In genomic region chr2:189658281-189658680, GRCh38 we compare ENCODE assay signal across 13 cellular contexts. TPM values are rescaled to one million over a fixed set of nuclear protein-coding genes. Genes with fewer than 3 reads are reported as not detected.
A peak's percentile ranks its signal among the peaks of the same experiment; 100 is the strongest.
DNase-seq lines count a peak whose midpoint lies in the region; ATAC-seq and TF ChIP-seq lines count a peak whose summit lies in the region.
"Had no signal": no experiment of that assay in that cellular context is flagged by ENCODE, and none has a peak within 500 bp of the region (broad histone marks: within the 10 kb centered on the region; RNA-seq: fewer than 3 reads in every experiment).

No MANE protein-coding gene starts in this region.

- peak; percentile 40 for DNase-seq in activated CD4-positive, alpha-beta T cell treated with anti-CD3 and anti-CD28 coated beads, Interleukin-2, amount 10 ng/mL, durations not matched to agents 7 days and 5 days
- DNase-seq in activated CD4-positive, alpha-beta T cell treated with anti-CD3 and anti-CD28 coated beads for 1 hour, result no peak
- peak in 1 of 3 donors; percentile 64 for DNase-seq in Peyer's patch
- DNase-seq in effector memory CD4-positive, alpha-beta T cell, result no peak
- DNase-seq in stimulated activated effector memory CD8-positive, alpha-beta T cell treated with anti-CD3 and anti-CD28 coated beads, Interleukin-12 subunit alpha, Interleukin-12 subunit beta, amount 100 ng/mL, for 72 hours (ENCODE audit: low spot score in 2 of 2), result no peak
- DNase-seq in T1000 (lab: John Stamatoyannopoulos, UW), result no peak
- DNase-seq in activated CD8-positive, alpha-beta memory T cell treated with anti-CD3 and anti-CD28 coated beads for 24 hours, result no peak
- DNase-seq: pancreas; stimulated activated CD4-positive, alpha-beta T cell treated with anti-CD3 and anti-CD28 coated beads, Interleukin-4, amount 100 ng/mL, for 1 hour; trophoblast cell had no signal

- peak overlapping the region; percentile 25 to 81 (median 73) for H3K27ac ChIP-seq in Peyer's patch
- H3K27ac ChIP-seq in effector memory CD4-positive, alpha-beta T cell (ENCODE audit: insufficient read depth, low read length, poor library complexity, severe bottlenecking), result peak overlapping the region; percentile 70
- H3K27ac ChIP-seq: esophagus muscularis mucosa, pancreas, VCaP had no signal

- POLR2A ChIA-PET in activated CD4-positive, alpha-beta T cell treated with anti-CD3 and anti-CD28 coated beads, Interleukin-2, amount 10 ng/mL, durations not matched to agents 7 days and 5 days (lab: Charles Lee), result interaction anchor here (0.9 kb wide), 1 partner anchor 78 kb away, joined by 3 read pairs; the partner anchor contains the start of gene SLC40A1

- H3K9me3 Mint-ChIP-seq in activated CD4-positive, alpha-beta T cell treated with anti-CD3 and anti-CD28 coated beads, Interleukin-2, amount 10 ng/mL, durations not matched to agents 7 days and 5 days, result peaks cover 6% of the 10 kb centered on the region
- no peaks in the 10 kb centered on the region for H3K9me3 Mint-ChIP-seq in stimulated activated effector memory CD8-positive, alpha-beta T cell treated with anti-CD3 and anti-CD28 coated beads, Interleukin-12 subunit alpha, Interleukin-12 subunit beta, amount 100 ng/mL, for 72 hours

- no peaks in the 10 kb centered on the region for H3K9me3 ChIP-seq in Peyer's patch
- H3K9me3 ChIP-seq in effector memory CD4-positive, alpha-beta T cell (ENCODE audit: control insufficient read depth, low read length), result no peaks in the 10 kb centered on the region
- H3K9me3 ChIP-seq: esophagus muscularis mucosa, pancreas had no signal

- H3K4me3 Mint-ChIP-seq in activated CD4-positive, alpha-beta T cell treated with anti-CD3 and anti-CD28 coated beads, Interleukin-2, amount 10 ng/mL, durations not matched to agents 7 days and 5 days, result peak overlapping the region; percentile 45
- peak overlapping the region; percentile 47 for H3K4me3 Mint-ChIP-seq in stimulated activated effector memory CD8-positive, alpha-beta T cell treated with anti-CD3 and anti-CD28 coated beads, Interleukin-12 subunit alpha, Interleukin-12 subunit beta, amount 100 ng/mL, for 72 hours

- TF ChIP-seq POLR2A in Peyer's patch (IDR thresholded peaks at IDR 0.05), result no peak

- H3K36me3 Mint-ChIP-seq in activated CD4-positive, alpha-beta T cell treated with anti-CD3 and anti-CD28 coated beads, Interleukin-2, amount 10 ng/mL, durations not matched to agents 7 days and 5 days (ENCODE audit: low read depth), result peaks cover 4% of the 10 kb centered on the region
- H3K36me3 Mint-ChIP-seq in stimulated activated effector memory CD8-positive, alpha-beta T cell treated with anti-CD3 and anti-CD28 coated beads, Interleukin-12 subunit alpha, Interleukin-12 subunit beta, amount 100 ng/mL, for 72 hours, result peaks cover 1% of the 10 kb centered on the region

- H3K4me1 Mint-ChIP-seq in activated CD4-positive, alpha-beta T cell treated with anti-CD3 and anti-CD28 coated beads, Interleukin-2, amount 10 ng/mL, durations not matched to agents 7 days and 5 days, result peaks cover 39% of the 10 kb centered on the region
- H3K4me1 Mint-ChIP-seq in stimulated activated effector memory CD8-positive, alpha-beta T cell treated with anti-CD3 and anti-CD28 coated beads, Interleukin-12 subunit alpha, Interleukin-12 subunit beta, amount 100 ng/mL, for 72 hours, result peaks cover 28% of the 10 kb centered on the region

- CTCF ChIA-PET in activated CD4-positive, alpha-beta T cell treated with anti-CD3 and anti-CD28 coated beads, Interleukin-2, amount 10 ng/mL, durations not matched to agents 7 days and 5 days (lab: Charles Lee), result interaction anchor here (0.6 to 5.1 kb wide), 5 partner anchors 9 to 104 kb away, joined by 3 to 37 read pairs (median 3); partner anchors contain the start of gene OSGEPL1

- peaks cover 0 to 19% (median 5%) of the 10 kb centered on the region in 4 donors for H3K4me1 ChIP-seq in Peyer's patch
- peaks cover 37% of the 10 kb centered on the region for H3K4me1 ChIP-seq in effector memory CD4-positive, alpha-beta T cell (ENCODE audit: control insufficient read depth, insufficient read depth, low read length, poor library complexity, severe bottlenecking)

- H3K27me3 ChIP-seq in Peyer's patch, result no peaks in the 10 kb centered on the region
- no peaks in the 10 kb centered on the region for H3K27me3 ChIP-seq in effector memory CD4-positive, alpha-beta T cell (replicated peaks; ENCODE audit: control insufficient read depth, insufficient read depth, low read length, poor library complexity, severe bottlenecking)
- H3K27me3 ChIP-seq: esophagus muscularis mucosa, pancreas had no signal

- H3K27ac Mint-ChIP-seq in activated CD4-positive, alpha-beta T cell treated with anti-CD3 and anti-CD28 coated beads, Interleukin-2, amount 10 ng/mL, durations not matched to agents 7 days and 5 days, result peak overlapping the region; percentile 85
- peak overlapping the region; percentile 91 for H3K27ac Mint-ChIP-seq in stimulated activated effector memory CD8-positive, alpha-beta T cell treated with anti-CD3 and anti-CD28 coated beads, Interleukin-12 subunit alpha, Interleukin-12 subunit beta, amount 100 ng/mL, for 72 hours

- TF ChIP-seq CTCF in Peyer's patch (IDR thresholded peaks at IDR 0.05), result no peak

- no peak overlapping the region for H3K4me3 ChIP-seq in Peyer's patch
- peak overlapping the region; percentile 18 for H3K4me3 ChIP-seq in effector memory CD4-positive, alpha-beta T cell (ENCODE audit: insufficient read depth, low read depth, low read length, poor library complexity, severe bottlenecking)
- H3K4me3 ChIP-seq: esophagus muscularis mucosa, pancreas had no signal

- no peaks in the 10 kb centered on the region for H3K27me3 Mint-ChIP-seq in activated CD4-positive, alpha-beta T cell treated with anti-CD3 and anti-CD28 coated beads, Interleukin-2, amount 10 ng/mL, durations not matched to agents 7 days and 5 days

- no peaks in the 10 kb centered on the region for H3K36me3 ChIP-seq in Peyer's patch
- no peaks in the 10 kb centered on the region for H3K36me3 ChIP-seq in effector memory CD4-positive, alpha-beta T cell (ENCODE audit: control insufficient read depth, insufficient read depth, low read length)
- H3K36me3 ChIP-seq: esophagus muscularis mucosa, pancreas had no signal

- peak; percentile 2 for ATAC-seq in stimulated activated effector memory CD8-positive, alpha-beta T cell treated with anti-CD3 and anti-CD28 coated beads, Interleukin-12 subunit alpha, Interleukin-12 subunit beta, amount 100 ng/mL, for 72 hours
- ATAC-seq in HG02571 (IDR thresholded peaks at IDR 0.05; ENCODE audit: unreplicated experiment), result no peak
- ATAC-seq: pancreas had no signal

RNA-seq across cellular contexts. Expression of gene ASNSD1, which starts 3.0 kb away (rescaled TPM):
- total RNA-seq in activated CD4-positive, alpha-beta T cell treated with anti-CD3 and anti-CD28 coated beads, Interleukin-2, amount 10 ng/mL, durations not matched to agents 7 days and 5 days, result 10 to 100 TPM; 34.8 to 40.3 TPM
- 10 to 100 TPM; 20.4 to 49.5 (median 29.3) TPM for total RNA-seq in Peyer's patch

RNA-seq across cellular contexts. Expression of gene ANKAR, which starts 16.2 kb away (rescaled TPM):
- 1 to 10 TPM; 4.0 to 4.8 TPM for total RNA-seq in activated CD4-positive, alpha-beta T cell treated with anti-CD3 and anti-CD28 coated beads, Interleukin-2, amount 10 ng/mL, durations not matched to agents 7 days and 5 days
- total RNA-seq in Peyer's patch, result 10 to 100 TPM in 3 of 4 donors, 1 to 10 TPM in 1; 6.6 to 20.5 (median 15.9) TPM
